16 cellular contexts compared by ENCODE assay signal in the genomic region with DNA sequence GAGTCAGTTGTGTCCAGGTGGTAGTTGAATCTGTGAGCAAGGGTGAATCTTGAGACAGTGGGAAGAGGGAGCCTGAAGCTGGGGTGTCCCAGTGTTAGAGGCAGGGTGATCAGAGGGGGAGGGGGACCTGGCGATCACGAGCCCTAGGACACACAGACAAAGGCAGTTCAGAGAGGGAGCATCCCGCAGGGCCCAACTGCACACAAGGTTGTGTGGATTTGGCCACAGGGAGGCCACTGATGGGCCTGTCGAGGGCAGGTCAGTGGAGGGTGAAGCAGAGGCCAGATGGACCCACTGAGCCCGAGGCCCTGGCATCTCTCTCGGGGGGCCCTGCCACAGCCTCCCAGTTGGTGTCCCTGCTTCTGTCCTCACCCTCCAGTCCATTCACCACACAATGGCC.
"Had no signal": no experiment of that assay in that cellular context is flagged by ENCODE, and none has a peak within 500 bp of the region (broad histone marks: within the 10 kb centered on the region; RNA-seq: fewer than 3 reads in every experiment).

No MANE protein-coding gene starts in this region.

- H3K36me3 Mint-ChIP-seq: activated naive CD8-positive, alpha-beta T cell had no signal

- H3K36me3 ChIP-seq: tibial artery had no signal

- ATAC-seq: activated T-cell treated with anti-CD3 and anti-CD28 coated beads, Interleukin-2, amount 50 U/mL, for 4 hours; body of pancreas; right cardiac atrium had no signal

- H3K9me3 ChIP-seq: body of pancreas, tibial artery had no signal

- H3K27me3 Mint-ChIP-seq: activated naive CD8-positive, alpha-beta T cell had no signal

- H3K27ac ChIP-seq: body of pancreas, skin epidermis, tibial artery had no signal

- H3K9me3 Mint-ChIP-seq: activated T-cell treated with anti-CD3 and anti-CD28 coated beads, Interleukin-2, amount 50 U/mL, for 4 hours had no signal

- H3K4me3 ChIP-seq: body of pancreas, coronary artery, skin epidermis, tibial artery had no signal

- DNase-seq: activated CD4-positive, CD25-positive, alpha-beta regulatory T cell treated with anti-CD3 and anti-CD28 coated beads, Interleukin-2, amount 50 U/mL, for 72 hours; activated effector memory CD4-positive, alpha-beta T cell treated with Interleukin-2 at 50 U/mL for 16 hours; activated T-cell treated with anti-CD3 and anti-CD28 coated beads, Interleukin-2, amount 50 U/mL, for 4 hours; amniotic stem cell; body of pancreas; central memory CD4-positive, alpha-beta T cell; foreskin fibroblast; kidney glomerular epithelial cell; nucleus accumbens; right cardiac atrium; stimulated activated CD4-positive, alpha-beta T cell treated with anti-CD3 and anti-CD28 coated beads, Interleukin-15, amount 100 ng/mL, for 24 hours; stimulated activated CD4-positive, alpha-beta T cell treated with anti-CD3 and anti-CD28 coated beads, Interleukin-4, amount 100 ng/mL, for 1 hour; tibial artery had no signal

- H3K27ac Mint-ChIP-seq: activated naive CD8-positive, alpha-beta T cell had no signal

- H3K27me3 ChIP-seq: body of pancreas, tibial artery had no signal
